Comparison of ENCODE assay signal across 1 cellular context in genomic region chr17:38906429-38907172, GRCh38.
TF ChIP-seq lines count a peak whose summit lies in the region.

No MANE protein-coding gene starts in this region.

TF ChIP-seq in HepG2, 621 proteins besides CTCF, POLR2A, EP300 and RAD21:
- TF ChIP-seq TRIM24 (CRISPR knock-in tag; IDR thresholded peaks at IDR 0.05) (0 out of 2 replicates have a peak, but pooled peaks have one; percentile 21), ATM (IDR thresholded peaks at IDR 0.05; ENCODE audit: borderline replicate concordance) (no peak), GABPB1 (CRISPR knock-in tag; IDR thresholded peaks at IDR 0.05) (no peak), ZNF629 (CRISPR knock-in tag; conservative IDR thresholded peaks at IDR 0.05) (no peak)
